In genomic region chr2:99682280-99683060, GRCh38 we compare ENCODE assay signal across 14 cellular contexts.
DNase-seq lines count a peak whose midpoint lies in the region; ATAC-seq and TF ChIP-seq lines count a peak whose summit lies in the region.
"Had no signal": no experiment of that assay in that cellular context is flagged by ENCODE, and none has a peak within 500 bp of the region (broad histone marks: within the 10 kb centered on the region; RNA-seq: fewer than 3 reads in every experiment).

No MANE protein-coding gene starts in this region.

- H3K9ac ChIP-seq in adipocyte (ENCODE audit: low read length) (no peak overlapping the region), mesenchymal stem cell (ENCODE audit: low read length) (no peak overlapping the region)

- H3K4me1 ChIP-seq in adipocyte (ENCODE audit: control insufficient read depth, insufficient read depth, low read length) (peaks cover 35% of the 10 kb centered on the region), mesenchymal stem cell (ENCODE audit: control insufficient read depth, insufficient read depth, low read depth, low read length) (no peaks in the 10 kb centered on the region)
- H3K4me1 ChIP-seq: SJSA1 had no signal

- no peak overlapping the region for H2BK12ac ChIP-seq in mesenchymal stem cell (ENCODE audit: low read length in 2 of 2)

- no peaks in the 10 kb centered on the region for H3K79me1 ChIP-seq in mesenchymal stem cell (replicated peaks; ENCODE audit: low read length, poor library complexity, severe bottlenecking)

- no peak for TF ChIP-seq CTCF in GM10266 (IDR thresholded peaks at IDR 0.05; ENCODE audit: control insufficient read depth, insufficient read depth, low read depth, missing control alignments)

- ATAC-seq in activated naive CD4-positive, alpha-beta T cell treated with anti-CD3 and anti-CD28 coated beads, Interleukin-2, amount 50 U/mL, for 72 hours = no peak
- ATAC-seq: left ventricle myocardium superior; natural killer cell treated with Interleukin-12 subunit alpha and Interleukin-12 subunit beta and Interleukin-15 and Interleukin-18, amount 100 ng/mL, for 72 hours had no signal

- peak overlapping the region; percentile 67 for H3K27ac ChIP-seq in mesenchymal stem cell (ENCODE audit: low read length, poor library complexity, severe bottlenecking)
- H3K27ac ChIP-seq: hepatocyte, SJSA1 had no signal

- no peaks in the 10 kb centered on the region for H3K36me3 Mint-ChIP-seq in activated naive CD4-positive, alpha-beta T cell treated with anti-CD3 and anti-CD28 coated beads, Interleukin-2, amount 50 U/mL, for 72 hours
- H3K36me3 Mint-ChIP-seq: natural killer cell treated with Interleukin-12 subunit alpha and Interleukin-12 subunit beta and Interleukin-15 and Interleukin-18, amount 100 ng/mL, for 72 hours had no signal

- no peak overlapping the region for H3K23ac ChIP-seq in mesenchymal stem cell (ENCODE audit: low read length in 2 of 2)

- peak overlapping the region; percentile 73 for H2AK5ac ChIP-seq in mesenchymal stem cell (ENCODE audit: low read length, severe bottlenecking)

- intact Hi-C loops in posterior vena cava (cut with DNase I) = loop anchor here in 1 of 2 donors (5.0 kb wide), 1 partner anchor 1715 kb away; no protein-coding TSS in a partner anchor

- no peak overlapping the region for H2AFZ ChIP-seq in mesenchymal stem cell (ENCODE audit: low read depth, low read length)
- H2AFZ ChIP-seq: hepatocyte had no signal

- H3K4me3 ChIP-seq in adipocyte (ENCODE audit: low read length) (no peak overlapping the region), mesenchymal stem cell (ENCODE audit: insufficient read depth in 1 of 2, low read depth in 1 of 2, low read length in 2 of 2) (no peak overlapping the region)
- H3K4me3 ChIP-seq: hepatocyte, SJSA1 had no signal

- no peaks in the 10 kb centered on the region for H3K9me3 Mint-ChIP-seq in activated naive CD4-positive, alpha-beta T cell treated with anti-CD3 and anti-CD28 coated beads, Interleukin-2, amount 50 U/mL, for 72 hours
- H3K9me3 Mint-ChIP-seq: natural killer cell treated with Interleukin-12 subunit alpha and Interleukin-12 subunit beta and Interleukin-15 and Interleukin-18, amount 100 ng/mL, for 72 hours had no signal

- H2BK15ac ChIP-seq in mesenchymal stem cell (ENCODE audit: low read depth, poor library complexity, severe bottlenecking) = no peak overlapping the region

- H3K4me2 ChIP-seq in mesenchymal stem cell (ENCODE audit: low read length, poor library complexity, severe bottlenecking) = peak overlapping the region; percentile 25
- H3K4me2 ChIP-seq: hepatocyte had no signal

- H3K36me3 ChIP-seq in adipocyte (ENCODE audit: control insufficient read depth, insufficient read depth, low read length, severe bottlenecking) = no peaks in the 10 kb centered on the region
- H3K36me3 ChIP-seq in mesenchymal stem cell (ENCODE audit: control insufficient read depth in 1 of 2, insufficient read depth in 2 of 2, low read depth in 1 of 2, low read length in 2 of 2) = peaks cover 0 to 9% of the 10 kb centered on the region in 2 experiments
- H3K36me3 ChIP-seq: SJSA1 had no signal

- 81% methylated on average over 4 of the region's 6 CpGs for WGBS in mesenchymal stem cell

- no peak overlapping the region for H3K18ac ChIP-seq in mesenchymal stem cell (ENCODE audit: low read depth in 1 of 2, low read length in 2 of 2)

- H2BK5ac ChIP-seq in mesenchymal stem cell (ENCODE audit: low read depth, low read length, poor library complexity, severe bottlenecking) = no peak overlapping the region

- peaks cover 16% of the 10 kb centered on the region for H3K27me3 ChIP-seq in adipocyte (replicated peaks; ENCODE audit: control insufficient read depth, insufficient read depth, low read length)
- H3K27me3 ChIP-seq in mesenchymal stem cell (ENCODE audit: control insufficient read depth in 1 of 2, insufficient read depth in 1 of 2, low read length in 2 of 2) = peaks cover 0 to 62% of the 10 kb centered on the region in 2 experiments
- H3K27me3 ChIP-seq: hepatocyte, SJSA1 had no signal

- DNase-seq in DMS 273 treated with DMSO at 0.1 percent for 48 hours (lab: John Stamatoyannopoulos, UW) (peak; percentile 17), NCI-H1092 treated with DMSO at 0.1 percent for 48 hours (lab: John Stamatoyannopoulos, UW) (peak; percentile 81), adipocyte (ENCODE audit: low read depth) (peak; percentile 65), mesenchymal stem cell (no peak), posterior vena cava (ENCODE audit: low spot score) (no peak), GM10266 (ENCODE audit: extremely low spot score) (no peak), GF-D8 (lab: John Stamatoyannopoulos, UW) (no peak)
- no peak for DNase-seq in activated naive CD4-positive, alpha-beta T cell treated with anti-CD3 and anti-CD28 coated beads, Interleukin-2, amount 50 U/mL, for 72 hours (ENCODE audit: low spot score in 2 of 2)
- DNase-seq: activated naive CD4-positive, alpha-beta T cell; left ventricle myocardium superior; NK-92 treated with Interleukin-12 subunit alpha and Interleukin-12 subunit beta, amount 100 ng/mL, for 24 hours had no signal

- H3K27ac Mint-ChIP-seq in activated naive CD4-positive, alpha-beta T cell treated with anti-CD3 and anti-CD28 coated beads, Interleukin-2, amount 50 U/mL, for 72 hours = no peak overlapping the region
- H3K27ac Mint-ChIP-seq: natural killer cell treated with Interleukin-12 subunit alpha and Interleukin-12 subunit beta and Interleukin-15 and Interleukin-18, amount 100 ng/mL, for 72 hours had no signal

- H2BK120ac ChIP-seq in mesenchymal stem cell (ENCODE audit: low read depth, low read length) = no peak overlapping the region

- no peak overlapping the region for H3K4ac ChIP-seq in mesenchymal stem cell (ENCODE audit: low read depth in 1 of 2, low read length in 2 of 2)

- H3K9me3 ChIP-seq in adipocyte (ENCODE audit: control insufficient read depth, low read length) (no peaks in the 10 kb centered on the region), mesenchymal stem cell (ENCODE audit: control insufficient read depth, low read length) (no peaks in the 10 kb centered on the region)
- H3K9me3 ChIP-seq: SJSA1 had no signal

- no peak overlapping the region for H4K8ac ChIP-seq in mesenchymal stem cell (ENCODE audit: low read length)

- no peak overlapping the region for H4K91ac ChIP-seq in mesenchymal stem cell (ENCODE audit: low read length)

- H3K14ac ChIP-seq in mesenchymal stem cell (ENCODE audit: low read length in 2 of 2) = no peak overlapping the region

Comparison
In these comparisons a context has a peak if more than half of its experiments do, and no peak if none do; other contexts are left out.
1. DNase-seq: peak in DMS 273 treated with DMSO at 0.1 percent for 48 hours (single experiment), NCI-H1092 treated with DMSO at 0.1 percent for 48 hours (single experiment) and adipocyte (single experiment); none in mesenchymal stem cell (single experiment), posterior vena cava (single experiment), activated naive CD4-positive, alpha-beta T cell treated with anti-CD3 and anti-CD28 coated beads, Interleukin-2, amount 50 U/mL, for 72 hours (0 of 2), GM10266 (single experiment) and GF-D8 (single experiment).